Comparison of ENCODE assay signal across 8 cellular contexts in genomic region chr7:66493235-66494181, GRCh38.
DNase-seq lines count a peak whose midpoint lies in the region; ATAC-seq and TF ChIP-seq lines count a peak whose summit lies in the region.

No MANE protein-coding gene starts in this region.

- no peak for TF ChIP-seq CTCF in activated B cell treated with CpG ODN at 0.5 μM for 24 hours (IDR thresholded peaks at IDR 0.05)

- no peaks in the 10 kb centered on the region for H3K27me3 Mint-ChIP-seq in activated B cell treated with CpG ODN at 0.5 μM for 24 hours

- peaks cover 16% of the 10 kb centered on the region for H3K4me1 Mint-ChIP-seq in activated B cell treated with CpG ODN at 0.5 μM for 24 hours

- H3K36me3 Mint-ChIP-seq in activated B cell treated with CpG ODN at 0.5 μM for 24 hours (ENCODE audit: low read depth): peaks cover 10% of the 10 kb centered on the region

- no peaks in the 10 kb centered on the region for H3K9me3 Mint-ChIP-seq in activated B cell treated with CpG ODN at 0.5 μM for 24 hours

- intact Hi-C loops in activated B cell treated with CpG ODN at 0.5 μM for 24 hours (cut with micrococcal nuclease): loop anchor here (1.0 to 10.0 kb wide), 12 partner anchors 80 to 809 kb away; partner anchors contain the start of genes CRCP, GUSB, KCTD7 and SBDS

- POLR2A ChIA-PET in activated B cell treated with CpG ODN at 0.5 μM for 24 hours (lab: Charles Lee): interaction anchor here (0.5 to 1.8 kb wide), 22 partner anchors 20 to 723 kb away, joined by 3 to 24 read pairs (median 6); partner anchors contain the start of genes ASL, CRCP, GUSB and RABGEF1

- ATAC-seq in GM18907 (IDR thresholded peaks at IDR 0.05; ENCODE audit: unreplicated experiment) (peak; percentile 98), HG03159 (IDR thresholded peaks at IDR 0.05; ENCODE audit: unreplicated experiment) (peak; percentile 97), activated B cell treated with CpG ODN at 0.5 μM for 24 hours (ENCODE audit: low read depth) (peak; percentile 91)

- H3K4me3 Mint-ChIP-seq in activated B cell treated with CpG ODN at 0.5 μM for 24 hours: peak overlapping the region; percentile 91

- DNase-seq in AG08396 (ENCODE audit: low spot score) (peak; percentile 98), NCI-H2227 treated with DMSO at 0.1 percent for 48 hours (lab: John Stamatoyannopoulos, UW) (peak; percentile 98), activated B cell treated with CpG ODN at 0.5 μM for 24 hours (peak; percentile 94), iris pigment epithelial cell (ENCODE audit: low read depth) (peak; percentile 97)
- DNase-seq in central memory CD4-positive, alpha-beta T cell: peak; percentile 97
- peak; percentile 93 for DNase-seq in stimulated activated CD4-positive, alpha-beta T cell treated with anti-CD3 and anti-CD28 coated beads, Interleukin-12 subunit alpha, Interleukin-12 subunit beta, amount 100 ng/mL, for 4 hours

- CTCF ChIA-PET in activated B cell treated with CpG ODN at 0.5 μM for 24 hours (lab: Charles Lee): interaction anchor here (0.8 to 1.1 kb wide), 2 partner anchors 13 to 57 kb away, joined by 3 read pairs; no protein-coding TSS in a partner anchor

- H3K27ac Mint-ChIP-seq in activated B cell treated with CpG ODN at 0.5 μM for 24 hours: peak overlapping the region; percentile 96

Comparison
In these comparisons a context has a peak if more than half of its experiments do, and no peak if none do; other contexts are left out.
1. Peak in every context shown above with its lines: DNase-seq and ATAC-seq.